Comparison of ENCODE assay signal across 1 cellular context in the genomic region with DNA sequence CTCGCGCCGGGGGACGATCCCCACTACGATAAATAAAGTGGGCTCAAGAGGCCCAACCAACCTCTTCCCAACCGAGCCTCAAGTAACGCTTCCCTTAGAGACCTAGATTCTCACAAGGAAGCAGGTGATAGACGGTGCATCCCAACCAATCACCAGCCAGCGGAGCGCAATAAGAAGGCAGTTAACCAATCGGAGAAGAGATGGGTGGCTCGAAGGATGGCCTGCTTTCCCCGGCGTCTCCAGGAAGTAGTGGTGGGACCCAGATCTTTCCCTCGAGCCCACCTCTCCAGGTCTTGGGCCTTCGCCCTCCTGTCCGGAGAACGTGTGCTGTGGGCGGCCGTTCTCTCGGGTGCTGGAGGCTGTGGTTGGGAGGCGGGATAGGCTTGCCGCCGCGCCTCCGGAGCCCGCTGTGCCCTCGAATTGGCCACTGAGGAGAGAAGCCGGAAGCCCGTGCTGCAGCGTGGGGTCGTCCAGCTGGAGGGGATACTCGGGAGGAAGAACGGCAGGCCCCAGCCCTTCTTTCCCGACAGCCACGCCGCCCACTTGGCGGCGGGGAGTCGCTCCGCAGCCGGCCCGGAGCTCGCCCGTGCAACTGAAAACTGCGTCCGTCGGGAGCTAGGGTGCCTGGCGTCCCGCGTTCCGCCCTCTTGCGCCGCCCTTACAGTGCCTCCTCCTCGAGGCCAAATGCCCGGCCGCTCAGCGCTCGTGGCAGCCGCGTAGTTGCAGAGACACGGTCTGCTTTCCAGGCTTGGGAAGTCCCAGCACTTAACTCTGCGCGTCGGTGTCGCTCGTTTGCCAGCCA.
TF ChIP-seq lines count a peak whose summit lies in the region.

A gene (minus strand): TSS at position 594 of the 802 bp plus-strand sequence. CDS start 2,665 bp downstream, outside the sequence.

TF ChIP-seq in K562, 482 proteins besides CTCF, POLR2A, EP300 and RAD21 (continued from another document and continues in another):
- TF ChIP-seq, protein P1, sequence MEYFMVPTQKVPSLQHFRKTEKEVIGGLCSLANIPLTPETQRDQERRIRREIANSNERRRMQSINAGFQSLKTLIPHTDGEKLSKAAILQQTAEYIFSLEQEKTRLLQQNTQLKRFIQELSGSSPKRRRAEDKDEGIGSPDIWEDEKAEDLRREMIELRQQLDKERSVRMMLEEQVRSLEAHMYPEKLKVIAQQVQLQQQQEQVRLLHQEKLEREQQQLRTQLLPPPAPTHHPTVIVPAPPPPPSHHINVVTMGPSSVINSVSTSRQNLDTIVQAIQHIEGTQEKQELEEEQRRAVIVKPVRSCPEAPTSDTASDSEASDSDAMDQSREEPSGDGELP (CRISPR knock-in tag; IDR thresholded peaks at IDR 0.05; ENCODE audit: borderline replicate concordance) = peak; percentile 58; the same call in 1 of the 2 replicates
- TF ChIP-seq ASH1L (IDR thresholded peaks at IDR 0.05; ENCODE audit: borderline replicate concordance, low read depth, partially characterized antibody) = peak; percentile 90
- TF ChIP-seq CBFA2T3 (IDR thresholded peaks at IDR 0.05) = no peak
- peak; percentile 90 for TF ChIP-seq EP400 (IDR thresholded peaks at IDR 0.05)
- peak in 1 of 2 experiments; percentile 54; a peak in 2 of 4 replicates for TF ChIP-seq SIN3A (IDR thresholded peaks at IDR 0.05; ENCODE audit: borderline replicate concordance in 2 of 2, control insufficient read depth in 1 of 2, low read depth in 2 of 2, low read length in 2 of 2)
- no peak for TF ChIP-seq SMAD1 (IDR thresholded peaks at IDR 0.05; ENCODE audit: low read depth, low read length, partially characterized antibody)
- no peak for TF ChIP-seq RBM17 (IDR thresholded peaks at IDR 0.05; ENCODE audit: borderline replicate concordance, low read depth, low read length)
- TF ChIP-seq, protein P2, sequence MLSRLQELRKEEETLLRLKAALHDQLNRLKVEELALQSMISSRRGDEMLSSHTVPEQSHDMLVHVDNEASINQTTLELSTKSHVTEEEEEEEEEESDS (CRISPR knock-in tag; IDR thresholded peaks at IDR 0.05) = no peak
- TF ChIP-seq CBX1 (IDR thresholded peaks at IDR 0.05; ENCODE audit: low read depth) = 0 out of 2 replicates have a peak, but pooled peaks have one; percentile 82
- TF ChIP-seq, protein P3, sequence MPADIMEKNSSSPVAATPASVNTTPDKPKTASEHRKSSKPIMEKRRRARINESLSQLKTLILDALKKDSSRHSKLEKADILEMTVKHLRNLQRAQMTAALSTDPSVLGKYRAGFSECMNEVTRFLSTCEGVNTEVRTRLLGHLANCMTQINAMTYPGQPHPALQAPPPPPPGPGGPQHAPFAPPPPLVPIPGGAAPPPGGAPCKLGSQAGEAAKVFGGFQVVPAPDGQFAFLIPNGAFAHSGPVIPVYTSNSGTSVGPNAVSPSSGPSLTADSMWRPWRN (IDR thresholded peaks at IDR 0.05; ENCODE audit: low read depth) = no peak
- TF ChIP-seq, protein P4, sequence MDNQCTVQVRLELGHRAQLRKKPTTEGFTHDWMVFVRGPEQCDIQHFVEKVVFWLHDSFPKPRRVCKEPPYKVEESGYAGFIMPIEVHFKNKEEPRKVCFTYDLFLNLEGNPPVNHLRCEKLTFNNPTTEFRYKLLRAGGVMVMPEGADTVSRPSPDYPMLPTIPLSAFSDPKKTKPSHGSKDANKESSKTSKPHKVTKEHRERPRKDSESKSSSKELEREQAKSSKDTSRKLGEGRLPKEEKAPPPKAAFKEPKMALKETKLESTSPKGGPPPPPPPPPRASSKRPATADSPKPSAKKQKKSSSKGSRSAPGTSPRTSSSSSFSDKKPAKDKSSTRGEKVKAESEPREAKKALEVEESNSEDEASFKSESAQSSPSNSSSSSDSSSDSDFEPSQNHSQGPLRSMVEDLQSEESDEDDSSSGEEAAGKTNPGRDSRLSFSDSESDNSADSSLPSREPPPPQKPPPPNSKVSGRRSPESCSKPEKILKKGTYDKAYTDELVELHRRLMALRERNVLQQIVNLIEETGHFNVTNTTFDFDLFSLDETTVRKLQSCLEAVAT (IDR thresholded peaks at IDR 0.05) = no peak
- TF ChIP-seq KAT7 (CRISPR knock-in tag; IDR thresholded peaks at IDR 0.05; ENCODE audit: borderline replicate concordance) = 0 out of 2 replicates have a peak, but pooled peaks have one; percentile 57
- no peak for TF ChIP-seq GABPB2 (CRISPR knock-in tag; conservative IDR thresholded peaks at IDR 0.05)
- TF ChIP-seq, protein P5, sequence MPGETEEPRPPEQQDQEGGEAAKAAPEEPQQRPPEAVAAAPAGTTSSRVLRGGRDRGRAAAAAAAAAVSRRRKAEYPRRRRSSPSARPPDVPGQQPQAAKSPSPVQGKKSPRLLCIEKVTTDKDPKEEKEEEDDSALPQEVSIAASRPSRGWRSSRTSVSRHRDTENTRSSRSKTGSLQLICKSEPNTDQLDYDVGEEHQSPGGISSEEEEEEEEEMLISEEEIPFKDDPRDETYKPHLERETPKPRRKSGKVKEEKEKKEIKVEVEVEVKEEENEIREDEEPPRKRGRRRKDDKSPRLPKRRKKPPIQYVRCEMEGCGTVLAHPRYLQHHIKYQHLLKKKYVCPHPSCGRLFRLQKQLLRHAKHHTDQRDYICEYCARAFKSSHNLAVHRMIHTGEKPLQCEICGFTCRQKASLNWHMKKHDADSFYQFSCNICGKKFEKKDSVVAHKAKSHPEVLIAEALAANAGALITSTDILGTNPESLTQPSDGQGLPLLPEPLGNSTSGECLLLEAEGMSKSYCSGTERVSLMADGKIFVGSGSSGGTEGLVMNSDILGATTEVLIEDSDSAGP (CRISPR knock-in tag; IDR thresholded peaks at IDR 0.05) = no peak
- TF ChIP-seq, protein P6, sequence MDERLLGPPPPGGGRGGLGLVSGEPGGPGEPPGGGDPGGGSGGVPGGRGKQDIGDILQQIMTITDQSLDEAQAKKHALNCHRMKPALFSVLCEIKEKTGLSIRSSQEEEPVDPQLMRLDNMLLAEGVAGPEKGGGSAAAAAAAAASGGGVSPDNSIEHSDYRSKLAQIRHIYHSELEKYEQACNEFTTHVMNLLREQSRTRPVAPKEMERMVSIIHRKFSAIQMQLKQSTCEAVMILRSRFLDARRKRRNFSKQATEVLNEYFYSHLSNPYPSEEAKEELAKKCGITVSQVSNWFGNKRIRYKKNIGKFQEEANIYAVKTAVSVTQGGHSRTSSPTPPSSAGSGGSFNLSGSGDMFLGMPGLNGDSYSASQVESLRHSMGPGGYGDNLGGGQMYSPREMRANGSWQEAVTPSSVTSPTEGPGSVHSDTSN (CRISPR knock-in tag; IDR thresholded peaks at IDR 0.05; ENCODE audit: low read depth) = peak; percentile 76
- TF ChIP-seq, protein P6 (tag; conservative IDR thresholded peaks at IDR 0.05; ENCODE audit: low read depth) = peak; percentile 97
- TF ChIP-seq ZNF444 (CRISPR knock-in tag; IDR thresholded peaks at IDR 0.05) = no peak
- TF ChIP-seq MBD2 (IDR thresholded peaks at IDR 0.05; ENCODE audit: borderline replicate concordance, low read depth) = peak; percentile 75
- TF ChIP-seq LEF1 (IDR thresholded peaks at IDR 0.05) = no peak
- no peak for TF ChIP-seq JUN (IDR thresholded peaks at IDR 0.05; ENCODE audit: borderline replicate concordance, low read depth, low read length)
- no peak for TF ChIP-seq JUN (CRISPR knock-in tag; IDR thresholded peaks at IDR 0.05; ENCODE audit: borderline replicate concordance)
- TF ChIP-seq, protein P7, sequence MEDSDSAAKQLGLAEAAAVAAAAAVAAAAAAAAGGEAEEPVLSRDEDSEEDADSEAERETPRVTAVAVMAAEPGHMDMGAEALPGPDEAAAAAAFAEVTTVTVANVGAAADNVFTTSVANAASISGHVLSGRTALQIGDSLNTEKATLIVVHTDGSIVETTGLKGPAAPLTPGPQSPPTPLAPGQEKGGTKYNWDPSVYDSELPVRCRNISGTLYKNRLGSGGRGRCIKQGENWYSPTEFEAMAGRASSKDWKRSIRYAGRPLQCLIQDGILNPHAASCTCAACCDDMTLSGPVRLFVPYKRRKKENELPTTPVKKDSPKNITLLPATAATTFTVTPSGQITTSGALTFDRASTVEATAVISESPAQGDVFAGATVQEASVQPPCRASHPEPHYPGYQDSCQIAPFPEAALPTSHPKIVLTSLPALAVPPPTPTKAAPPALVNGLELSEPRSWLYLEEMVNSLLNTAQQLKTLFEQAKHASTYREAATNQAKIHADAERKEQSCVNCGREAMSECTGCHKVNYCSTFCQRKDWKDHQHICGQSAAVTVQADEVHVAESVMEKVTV (CRISPR knock-in tag; IDR thresholded peaks at IDR 0.05) = no peak
- peak; percentile 54; the same call in 1 of the 2 replicates for TF ChIP-seq TRIM28 (IDR thresholded peaks at IDR 0.05)
- peak in 1 of 2 experiments; percentile 77; a peak in 2 of 4 replicates for TF ChIP-seq NONO (IDR thresholded peaks at IDR 0.05; ENCODE audit: low read depth in 2 of 2, low read length in 1 of 2)
- TF ChIP-seq, protein P8, sequence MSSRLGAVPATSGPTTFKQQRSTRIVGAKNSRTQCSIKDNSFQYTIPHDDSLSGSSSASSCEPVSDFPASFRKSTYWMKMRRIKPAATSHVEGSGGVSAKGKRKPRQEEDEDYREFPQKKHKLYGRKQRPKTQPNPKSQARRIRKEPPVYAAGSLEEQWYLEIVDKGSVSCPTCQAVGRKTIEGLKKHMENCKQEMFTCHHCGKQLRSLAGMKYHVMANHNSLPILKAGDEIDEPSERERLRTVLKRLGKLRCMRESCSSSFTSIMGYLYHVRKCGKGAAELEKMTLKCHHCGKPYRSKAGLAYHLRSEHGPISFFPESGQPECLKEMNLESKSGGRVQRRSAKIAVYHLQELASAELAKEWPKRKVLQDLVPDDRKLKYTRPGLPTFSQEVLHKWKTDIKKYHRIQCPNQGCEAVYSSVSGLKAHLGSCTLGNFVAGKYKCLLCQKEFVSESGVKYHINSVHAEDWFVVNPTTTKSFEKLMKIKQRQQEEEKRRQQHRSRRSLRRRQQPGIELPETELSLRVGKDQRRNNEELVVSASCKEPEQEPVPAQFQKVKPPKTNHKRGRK (tag; IDR thresholded peaks at IDR 0.05) = no peak
- TF ChIP-seq SAP30 (IDR thresholded peaks at IDR 0.05; ENCODE audit: borderline replicate concordance, insufficient read depth, low read depth, low read length, poor library complexity, severe bottlenecking) = no peak
- peak; percentile 58 for TF ChIP-seq NELFE (IDR thresholded peaks at IDR 0.05; ENCODE audit: insufficient read depth, insufficient read length)
- TF ChIP-seq U2AF1 (optimal IDR thresholded peaks at IDR 0.05; ENCODE audit: low read depth, low read length) = peak; percentile 81
- TF ChIP-seq ZNF436 (CRISPR knock-in tag; IDR thresholded peaks at IDR 0.05) = no peak
- TF ChIP-seq DMBX1 (CRISPR knock-in tag; IDR thresholded peaks at IDR 0.05; ENCODE audit: borderline replicate concordance) = no peak
- TF ChIP-seq, protein P9, sequence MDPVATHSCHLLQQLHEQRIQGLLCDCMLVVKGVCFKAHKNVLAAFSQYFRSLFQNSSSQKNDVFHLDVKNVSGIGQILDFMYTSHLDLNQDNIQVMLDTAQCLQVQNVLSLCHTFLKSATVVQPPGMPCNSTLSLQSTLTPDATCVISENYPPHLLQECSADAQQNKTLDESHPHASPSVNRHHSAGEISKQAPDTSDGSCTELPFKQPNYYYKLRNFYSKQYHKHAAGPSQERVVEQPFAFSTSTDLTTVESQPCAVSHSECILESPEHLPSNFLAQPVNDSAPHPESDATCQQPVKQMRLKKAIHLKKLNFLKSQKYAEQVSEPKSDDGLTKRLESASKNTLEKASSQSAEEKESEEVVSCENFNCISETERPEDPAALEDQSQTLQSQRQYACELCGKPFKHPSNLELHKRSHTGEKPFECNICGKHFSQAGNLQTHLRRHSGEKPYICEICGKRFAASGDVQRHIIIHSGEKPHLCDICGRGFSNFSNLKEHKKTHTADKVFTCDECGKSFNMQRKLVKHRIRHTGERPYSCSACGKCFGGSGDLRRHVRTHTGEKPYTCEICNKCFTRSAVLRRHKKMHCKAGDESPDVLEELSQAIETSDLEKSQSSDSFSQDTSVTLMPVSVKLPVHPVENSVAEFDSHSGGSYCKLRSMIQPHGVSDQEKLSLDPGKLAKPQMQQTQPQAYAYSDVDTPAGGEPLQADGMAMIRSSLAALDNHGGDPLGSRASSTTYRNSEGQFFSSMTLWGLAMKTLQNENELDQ (CRISPR knock-in tag; IDR thresholded peaks at IDR 0.05; ENCODE audit: borderline replicate concordance) = no peak
- TF ChIP-seq, protein P10, sequence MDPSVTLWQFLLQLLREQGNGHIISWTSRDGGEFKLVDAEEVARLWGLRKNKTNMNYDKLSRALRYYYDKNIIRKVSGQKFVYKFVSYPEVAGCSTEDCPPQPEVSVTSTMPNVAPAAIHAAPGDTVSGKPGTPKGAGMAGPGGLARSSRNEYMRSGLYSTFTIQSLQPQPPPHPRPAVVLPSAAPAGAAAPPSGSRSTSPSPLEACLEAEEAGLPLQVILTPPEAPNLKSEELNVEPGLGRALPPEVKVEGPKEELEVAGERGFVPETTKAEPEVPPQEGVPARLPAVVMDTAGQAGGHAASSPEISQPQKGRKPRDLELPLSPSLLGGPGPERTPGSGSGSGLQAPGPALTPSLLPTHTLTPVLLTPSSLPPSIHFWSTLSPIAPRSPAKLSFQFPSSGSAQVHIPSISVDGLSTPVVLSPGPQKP (CRISPR knock-in tag; IDR thresholded peaks at IDR 0.05) = no peak
- peak; percentile 68 for TF ChIP-seq CCNT2 (IDR thresholded peaks at IDR 0.05; ENCODE audit: borderline replicate concordance, extremely low read depth, insufficient read length, low read depth, low read length)
- TF ChIP-seq, protein P11, sequence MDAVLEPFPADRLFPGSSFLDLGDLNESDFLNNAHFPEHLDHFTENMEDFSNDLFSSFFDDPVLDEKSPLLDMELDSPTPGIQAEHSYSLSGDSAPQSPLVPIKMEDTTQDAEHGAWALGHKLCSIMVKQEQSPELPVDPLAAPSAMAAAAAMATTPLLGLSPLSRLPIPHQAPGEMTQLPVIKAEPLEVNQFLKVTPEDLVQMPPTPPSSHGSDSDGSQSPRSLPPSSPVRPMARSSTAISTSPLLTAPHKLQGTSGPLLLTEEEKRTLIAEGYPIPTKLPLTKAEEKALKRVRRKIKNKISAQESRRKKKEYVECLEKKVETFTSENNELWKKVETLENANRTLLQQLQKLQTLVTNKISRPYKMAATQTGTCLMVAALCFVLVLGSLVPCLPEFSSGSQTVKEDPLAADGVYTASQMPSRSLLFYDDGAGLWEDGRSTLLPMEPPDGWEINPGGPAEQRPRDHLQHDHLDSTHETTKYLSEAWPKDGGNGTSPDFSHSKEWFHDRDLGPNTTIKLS (IDR thresholded peaks at IDR 0.05; ENCODE audit: borderline replicate concordance, low read depth) = peak; percentile 61; the same call in 1 of the 2 replicates
- TF ChIP-seq, protein P12, sequence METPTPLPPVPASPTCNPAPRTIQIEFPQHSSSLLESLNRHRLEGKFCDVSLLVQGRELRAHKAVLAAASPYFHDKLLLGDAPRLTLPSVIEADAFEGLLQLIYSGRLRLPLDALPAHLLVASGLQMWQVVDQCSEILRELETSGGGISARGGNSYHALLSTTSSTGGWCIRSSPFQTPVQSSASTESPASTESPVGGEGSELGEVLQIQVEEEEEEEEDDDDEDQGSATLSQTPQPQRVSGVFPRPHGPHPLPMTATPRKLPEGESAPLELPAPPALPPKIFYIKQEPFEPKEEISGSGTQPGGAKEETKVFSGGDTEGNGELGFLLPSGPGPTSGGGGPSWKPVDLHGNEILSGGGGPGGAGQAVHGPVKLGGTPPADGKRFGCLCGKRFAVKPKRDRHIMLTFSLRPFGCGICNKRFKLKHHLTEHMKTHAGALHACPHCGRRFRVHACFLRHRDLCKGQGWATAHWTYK (CRISPR knock-in tag; IDR thresholded peaks at IDR 0.05) = peak; percentile 57; the same call in 1 of the 2 replicates
- TF ChIP-seq DDX20 (tag; IDR thresholded peaks at IDR 0.05; ENCODE audit: low read depth) = no peak
- TF ChIP-seq HDAC6 (IDR thresholded peaks at IDR 0.05; ENCODE audit: low read depth, low read length) = no peak
